Comparison of ENCODE assay signal across 2 cellular contexts in genomic region chr20:56952258-56952929, GRCh38.
TF ChIP-seq lines count a peak whose summit lies in the region.

No MANE protein-coding gene starts in this region.

TF ChIP-seq in H1, 55 proteins besides CTCF, POLR2A, EP300 and RAD21:
- TF ChIP-seq EZH2 (IDR thresholded peaks at IDR 0.05; ENCODE audit: low read depth, low read length, severe bottlenecking) (no peak), EGR1 (IDR thresholded peaks at IDR 0.05; ENCODE audit: borderline replicate concordance, low read depth, low read length) (no peak), CTBP2 (IDR thresholded peaks at IDR 0.05; ENCODE audit: borderline replicate concordance, insufficient read depth, insufficient read length, low read length) (no peak), TAF1 (IDR thresholded peaks at IDR 0.05; ENCODE audit: low read depth, low read length) (no peak), ATF3 (IDR thresholded peaks at IDR 0.05; ENCODE audit: insufficient read depth, low read depth, low read length) (no peak), CHD7 (IDR thresholded peaks at IDR 0.05; ENCODE audit: insufficient replicate concordance, low read length) (no peak)
TF ChIP-seq in H1: peak in this region for 0.

TF ChIP-seq in neural cell, 6 proteins besides CTCF, POLR2A, EP300 and RAD21:
- TF ChIP-seq TAF1 (IDR thresholded peaks at IDR 0.05; ENCODE audit: low read depth) (no peak), POLR2AphosphoS5 (IDR thresholded peaks at IDR 0.05) (peak; percentile 50), MXI1 (conservative IDR thresholded peaks at IDR 0.05; ENCODE audit: poor library complexity, severe bottlenecking) (peak; percentile 14), EZH2 (IDR thresholded peaks at IDR 0.05; ENCODE audit: borderline replicate concordance, insufficient read depth, low read length, poor library complexity, severe bottlenecking) (no peak), SMC3 (conservative IDR thresholded peaks at IDR 0.05; ENCODE audit: poor library complexity) (no peak), REST (IDR thresholded peaks at IDR 0.05; ENCODE audit: borderline replicate concordance) (peak; percentile 14)
